ENCODE assay signal across 9 cellular contexts in genomic region chr21:42474043-42474831, GRCh38. TPM values are rescaled to one million over a fixed set of nuclear protein-coding genes. Genes with fewer than 3 reads are reported as not detected.
A peak's percentile ranks its signal among the peaks of the same experiment; 100 is the strongest.
DNase-seq lines count a peak whose midpoint lies in the region; TF ChIP-seq lines count a peak whose summit lies in the region.
"Had no signal": no experiment of that assay in that cellular context is flagged by ENCODE, and none has a peak within 500 bp of the region (broad histone marks: within the 10 kb centered on the region; RNA-seq: fewer than 3 reads in every experiment).

No MANE protein-coding gene starts in this region.

- intact Hi-C loops in prostate gland (cut with DNase I): no loop called here

- H3K27ac ChIP-seq in prostate gland: no peak overlapping the region
- H3K27ac ChIP-seq: thoracic aorta had no signal

- peaks cover 7% of the 10 kb centered on the region for H3K4me1 ChIP-seq in prostate gland (replicated peaks)

- H3K36me3 ChIP-seq in prostate gland: no peaks in the 10 kb centered on the region
- H3K36me3 ChIP-seq: thoracic aorta had no signal

- H3K4me3 ChIP-seq in cardiac fibroblast (replicated peaks in 1 of 2; ENCODE audit: low read depth in 2 of 2, low read length in 2 of 2) (no peak overlapping the region), prostate gland (no peak overlapping the region)
- H3K4me3 ChIP-seq: thoracic aorta had no signal

- no peaks in the 10 kb centered on the region for H3K9me3 ChIP-seq in prostate gland
- H3K9me3 ChIP-seq: thoracic aorta had no signal

- no peaks in the 10 kb centered on the region for H3K27me3 ChIP-seq in prostate gland (replicated peaks; ENCODE audit: insufficient read depth)

- DNase-seq in activated CD8-positive, alpha-beta memory T cell treated with anti-CD3 and anti-CD28 coated beads for 24 hours: peak; percentile 40
- DNase-seq in activated CD8-positive, alpha-beta memory T cell treated with anti-CD3 and anti-CD28 coated beads, Interleukin-2, amount 50 U/mL, for 4 hours: no peak
- peak; percentile 56 for DNase-seq in HS-5 (ENCODE audit: low read depth)
- DNase-seq in cardiac fibroblast (ENCODE audit: low read depth in 2 of 2): peak; percentile 21 to 30
- DNase-seq in prostate gland (ENCODE audit: low spot score): peak; percentile 57
- DNase-seq in stimulated activated naive CD4-positive, alpha-beta T cell treated with Interleukin-2 at 50 U/mL for 16 hours (lab: John Stamatoyannopoulos, UW): no peak
- DNase-seq in GM03348 (ENCODE audit: low spot score): no peak
- DNase-seq in D341Med (ENCODE audit: low spot score): no peak

- no peak for TF ChIP-seq POLR2A in prostate gland (IDR thresholded peaks at IDR 0.05)

- TF ChIP-seq CTCF in cardiac fibroblast (IDR thresholded peaks at IDR 0.05; ENCODE audit: low read depth, low read length) (no peak), prostate gland (IDR thresholded peaks at IDR 0.05) (no peak)

- 72% methylated on average over 14 of the region's 14 CpGs for WGBS in prostate gland

RNA-seq across cellular contexts. Expression of gene RSPH1, which starts 21.8 kb away (rescaled TPM):
- 1 to 10 TPM; 1.6 to 2.6 TPM for total RNA-seq in prostate gland

RNA-seq across cellular contexts. Expression of gene SLC37A1, which starts 39.4 kb away (rescaled TPM):
- total RNA-seq in prostate gland: 10 to 100 TPM; 44.2 to 49.6 TPM

Comparison
In these comparisons a context has a peak if more than half of its experiments do, and no peak if none do; other contexts are left out.
1. DNase-seq: peak in activated CD8-positive, alpha-beta memory T cell treated with anti-CD3 and anti-CD28 coated beads for 24 hours (single experiment), HS-5 (single experiment), cardiac fibroblast (2 of 2) and prostate gland (single experiment); none in activated CD8-positive, alpha-beta memory T cell treated with anti-CD3 and anti-CD28 coated beads, Interleukin-2, amount 50 U/mL, for 4 hours (single experiment), stimulated activated naive CD4-positive, alpha-beta T cell treated with Interleukin-2 at 50 U/mL for 16 hours (single experiment), GM03348 (single experiment) and D341Med (single experiment).